In the genomic region with DNA sequence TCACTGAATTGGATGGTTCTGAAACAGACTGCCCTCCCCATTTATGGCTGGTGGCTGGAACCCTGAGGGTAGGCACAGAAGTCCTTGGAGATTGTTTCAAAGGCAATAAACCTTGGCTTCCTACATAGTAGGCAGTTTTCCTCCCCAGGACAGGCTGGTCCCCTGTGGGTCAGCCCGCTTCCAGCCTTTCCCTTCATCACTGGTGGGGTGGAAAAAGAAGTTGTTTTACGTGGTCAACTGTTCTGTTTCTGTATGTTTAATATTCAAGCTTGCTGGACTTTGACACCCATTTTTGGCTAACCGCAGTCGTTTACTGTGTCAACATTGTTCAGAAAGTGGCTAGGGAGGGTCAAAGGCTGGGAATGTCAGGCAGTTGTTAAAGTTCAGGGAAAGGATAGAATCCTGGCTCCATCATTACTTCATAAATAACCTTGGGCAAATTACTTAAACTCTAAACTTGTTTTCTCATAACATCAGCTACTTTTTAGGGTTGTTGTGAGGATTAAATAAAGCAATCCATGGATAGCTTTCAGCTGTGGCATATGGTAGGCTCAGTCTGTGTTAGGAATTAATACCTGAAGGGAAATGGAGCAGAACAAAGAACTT, we compare ENCODE assay signal across 9 cellular contexts. TPM values are rescaled to one million over a fixed set of nuclear protein-coding genes. Genes with fewer than 3 reads are reported as not detected.
A peak's percentile ranks its signal among the peaks of the same experiment; 100 is the strongest.
DNase-seq lines count a peak whose midpoint lies in the region; ATAC-seq and TF ChIP-seq lines count a peak whose summit lies in the region.
"Had no signal": no experiment of that assay in that cellular context is flagged by ENCODE, and none has a peak within 500 bp of the region (broad histone marks: within the 10 kb centered on the region; RNA-seq: fewer than 3 reads in every experiment).

No MANE protein-coding gene starts in this region.

- H3K9me3 Mint-ChIP-seq in naive thymus-derived CD4-positive, alpha-beta T cell, result peaks cover 0 to 6% (median 0%) of the 10 kb centered on the region in 11 donors

- peaks cover 0 to 20% (median 10%) of the 10 kb centered on the region in 3 experiments for H3K36me3 ChIP-seq in naive thymus-derived CD4-positive, alpha-beta T cell (ENCODE audit: control insufficient read depth in 2 of 3, insufficient read depth in 3 of 3, low read length in 3 of 3)

- intact Hi-C loops in naive thymus-derived CD4-positive, alpha-beta T cell (cut with micrococcal nuclease), result no loop called here

- H3K27ac ChIP-seq in naive thymus-derived CD4-positive, alpha-beta T cell (ENCODE audit: low read depth, low read length), result peak overlapping the region; percentile 96

- H3K4me3 ChIP-seq in LNCaP clone FGC (ENCODE audit: low read depth, low read length) (peak overlapping the region; percentile 12), cardiac fibroblast (replicated peaks in 1 of 2; ENCODE audit: low read depth in 2 of 2, low read length in 2 of 2) (no peak overlapping the region)
- H3K4me3 ChIP-seq in naive thymus-derived CD4-positive, alpha-beta T cell (ENCODE audit: low read length), result no peak overlapping the region

- peaks cover 26 to 27% of the 10 kb centered on the region in 2 donors for H3K4me1 ChIP-seq in naive thymus-derived CD4-positive, alpha-beta T cell (ENCODE audit: control insufficient read depth in 2 of 2, insufficient read depth in 2 of 2, low read length in 2 of 2)

- ATAC-seq in naive thymus-derived CD4-positive, alpha-beta T cell, result no peak
- ATAC-seq in GM21360 (IDR thresholded peaks at IDR 0.05; ENCODE audit: unreplicated experiment), result no peak
- ATAC-seq: HCT116 had no signal

- peaks cover 20 to 61% (median 48%) of the 10 kb centered on the region in 7 donors for H3K4me1 Mint-ChIP-seq in naive thymus-derived CD4-positive, alpha-beta T cell

- H3K27ac Mint-ChIP-seq in naive thymus-derived CD4-positive, alpha-beta T cell, result peak overlapping the region in 8 of 9 donors; percentile 36 to 100 (median 98)

- peak; percentile 55 for DNase-seq in COLO668 (lab: John Stamatoyannopoulos, UW; ENCODE audit: unreplicated experiment)
- DNase-seq in LNCaP clone FGC (ENCODE audit: low read depth), result no peak
- DNase-seq in cardiac fibroblast (ENCODE audit: low read depth in 2 of 2), result peak; percentile 12 to 41
- DNase-seq in naive thymus-derived CD4-positive, alpha-beta T cell, result no peak
- no peak for DNase-seq in NCI-H345 treated with DMSO at 0.1 percent for 48 hours (lab: John Stamatoyannopoulos, UW; ENCODE audit: unreplicated experiment)
- no peak for DNase-seq in stimulated activated CD4-positive, alpha-beta T cell treated with anti-CD3 and anti-CD28 coated beads, Interleukin-4, amount 100 ng/mL, for 4 hours
- no peak for DNase-seq in activated CD4-positive, alpha-beta T cell treated with anti-CD3 and anti-CD28 coated beads for 48 hours

- CTCF ChIA-PET in naive thymus-derived CD4-positive, alpha-beta T cell (lab: Charles Lee), result interaction anchor here (1.0 kb wide), 1 partner anchor 75 kb away, joined by 3 read pairs; no protein-coding TSS in a partner anchor

- H3K4me3 Mint-ChIP-seq in naive thymus-derived CD4-positive, alpha-beta T cell, result peak overlapping the region in 9 of 10 donors; percentile 18 to 99 (median 95)

- peaks cover 0 to 2% (median 0%) of the 10 kb centered on the region in 5 donors for H3K27me3 Mint-ChIP-seq in naive thymus-derived CD4-positive, alpha-beta T cell

- peaks cover 0 to 16% (median 8%) of the 10 kb centered on the region in 5 donors for H3K36me3 Mint-ChIP-seq in naive thymus-derived CD4-positive, alpha-beta T cell

- POLR2A ChIA-PET in naive thymus-derived CD4-positive, alpha-beta T cell (lab: Charles Lee), result interaction anchor here (1.0 to 6.7 kb wide), 7 partner anchors 12 to 346 kb away, joined by 3 to 79 read pairs (median 11); a partner anchor contains a TSS

- H3K9me3 ChIP-seq in naive thymus-derived CD4-positive, alpha-beta T cell (ENCODE audit: control insufficient read depth in 2 of 3, low read length in 3 of 3), result no peaks in the 10 kb centered on the region

- TF ChIP-seq CTCF in LNCaP clone FGC (IDR thresholded peaks at IDR 0.05; ENCODE audit: control insufficient read depth, extremely low read depth, insufficient read depth) (no peak), cardiac fibroblast (IDR thresholded peaks at IDR 0.05; ENCODE audit: low read depth, low read length) (no peak)

- no peaks in the 10 kb centered on the region for H3K27me3 ChIP-seq in naive thymus-derived CD4-positive, alpha-beta T cell (ENCODE audit: control insufficient read depth in 2 of 2, insufficient read depth in 2 of 2, low read length in 2 of 2)

RNA-seq across cellular contexts. Expression of a gene that starts 2.4 kb away (rescaled TPM):
- total RNA-seq in naive thymus-derived CD4-positive, alpha-beta T cell, result 100 to 1,000 TPM in 1 of 5 experiments, 10 to 100 TPM in 4; 33.2 to 105 (median 84.7) TPM
- polyA plus RNA-seq in naive thymus-derived CD4-positive, alpha-beta T cell, result 100 to 1,000 TPM in 1 of 2 donors, 10 to 100 TPM in 1; 89.3 to 103 TPM

Comparison
In these comparisons a context has a peak if more than half of its experiments do, and no peak if none do; other contexts are left out.
1. DNase-seq: peak in COLO668 (single experiment) and cardiac fibroblast (2 of 2); none in LNCaP clone FGC (single experiment), naive thymus-derived CD4-positive, alpha-beta T cell (0 of 9), NCI-H345 treated with DMSO at 0.1 percent for 48 hours (single experiment), stimulated activated CD4-positive, alpha-beta T cell treated with anti-CD3 and anti-CD28 coated beads, Interleukin-4, amount 100 ng/mL, for 4 hours (0 of 2) and activated CD4-positive, alpha-beta T cell treated with anti-CD3 and anti-CD28 coated beads for 48 hours (single experiment).